8 cellular contexts compared by ENCODE assay signal in genomic region chr10:72692897-72693598, GRCh38. TPM values are rescaled to one million over a fixed set of nuclear protein-coding genes. Genes with fewer than 3 reads are reported as not detected.
DNase-seq lines count a peak whose midpoint lies in the region; ATAC-seq, FAIRE-seq and TF ChIP-seq lines count a peak whose summit lies in the region.

No MANE protein-coding gene starts in this region.

- H2AFZ ChIP-seq in HCT116 (ENCODE audit: low read depth, low read length, poor library complexity, severe bottlenecking) (no peak overlapping the region), SU-DHL-6 (ENCODE audit: low read depth, low read length, severe bottlenecking) (peak overlapping the region; percentile 62)

- DNase-seq in Caco-2 = no peak
- no peak for DNase-seq in HCT116 (ENCODE audit: low read depth, low spot score)
- peak; percentile 87 for DNase-seq in esophagus muscularis mucosa (ENCODE audit: extremely low spot score)
- DNase-seq in ovary = peak in 2 of 5 donors; percentile 17 to 25
- DNase-seq in frontal cortex (ENCODE audit: low spot score in 2 of 2) = no peak
- DNase-seq in hippocampal formation (lab: John Stamatoyannopoulos, UW) = no peak
- no peak for DNase-seq in HCEC 1CT

- no peak for ATAC-seq in HCT116

- TF ChIP-seq EP300 in esophagus muscularis mucosa (IDR thresholded peaks at IDR 0.05) (no peak), ovary (IDR thresholded peaks at IDR 0.05) (no peak)

- TF ChIP-seq CTCF in Caco-2 (IDR thresholded peaks at IDR 0.05; ENCODE audit: insufficient read depth in 1 of 2, low read depth in 1 of 2, low read length in 1 of 2, severe bottlenecking in 1 of 2, unreplicated experiment in 1 of 2) (no peak), HCT116 (IDR thresholded peaks at IDR 0.05 in 2 of 3, conservative IDR thresholded peaks at IDR 0.05 in 1 of 3; ENCODE audit: borderline replicate concordance in 1 of 3, insufficient read depth in 1 of 3, low read depth in 2 of 3, low read length in 2 of 3) (no peak), SU-DHL-6 (IDR thresholded peaks at IDR 0.05; ENCODE audit: insufficient read depth, low read length, poor library complexity, severe bottlenecking) (no peak), esophagus muscularis mucosa (IDR thresholded peaks at IDR 0.05) (no peak), ovary (IDR thresholded peaks at IDR 0.05) (no peak)

- peak overlapping the region; percentile 42 for H3K27ac Mint-ChIP-seq in Caco-2 (ENCODE audit: unreplicated experiment)

- H3K9me2 ChIP-seq in HCT116 (ENCODE audit: insufficient read depth) = no peaks in the 10 kb centered on the region
- H3K9me2 ChIP-seq in SU-DHL-6 (replicated peaks; ENCODE audit: insufficient read depth, low read length) = no peaks in the 10 kb centered on the region

- H3K27me3 Mint-ChIP-seq in Caco-2 (ENCODE audit: insufficient read depth, unreplicated experiment) = no peaks in the 10 kb centered on the region

- no peaks in the 10 kb centered on the region for H3K36me3 ChIP-seq in Caco-2 (ENCODE audit: control insufficient read depth, insufficient read depth, low read length)
- H3K36me3 ChIP-seq in HCT116 (ENCODE audit: control insufficient read depth in 1 of 2, insufficient read depth in 2 of 2, low read length in 2 of 2) = no peaks in the 10 kb centered on the region
- no peaks in the 10 kb centered on the region for H3K36me3 ChIP-seq in SU-DHL-6 (ENCODE audit: low read length)
- no peaks in the 10 kb centered on the region for H3K36me3 ChIP-seq in esophagus muscularis mucosa
- no peaks in the 10 kb centered on the region for H3K36me3 ChIP-seq in ovary

- no peaks in the 10 kb centered on the region for H3K9me3 Mint-ChIP-seq in Caco-2 (ENCODE audit: unreplicated experiment)

- H3K27me3 ChIP-seq in Caco-2 (replicated peaks; ENCODE audit: control insufficient read depth, insufficient read depth, low read length) = no peaks in the 10 kb centered on the region
- H3K27me3 ChIP-seq in HCT116 (ENCODE audit: insufficient read depth, low read length) = no peaks in the 10 kb centered on the region
- H3K27me3 ChIP-seq in SU-DHL-6 (ENCODE audit: low read length) = no peaks in the 10 kb centered on the region
- no peaks in the 10 kb centered on the region for H3K27me3 ChIP-seq in esophagus muscularis mucosa
- no peaks in the 10 kb centered on the region for H3K27me3 ChIP-seq in ovary

- no peak for FAIRE-seq in frontal cortex (lab: Jason Lieb, UNC)

- 0% methylated on average over 11 of the region's 11 CpGs for WGBS in esophagus muscularis mucosa
- 2 to 4% (median 3%) methylated on average over 11 of the region's 11 CpGs for WGBS in ovary, 3 donors

- RAD21 ChIA-PET in HCT116 (lab: Charles Lee; ENCODE audit: low non-redundant PET in 1 of 2, low total read pairs in 2 of 2, uncharacterized antibody in 2 of 2, unreplicated experiment in 2 of 2) = interaction anchor here in 1 of 2 experiments (1.5 kb wide), 1 partner anchor 141 kb away, joined by 3 read pairs; no protein-coding TSS in a partner anchor

- peak overlapping the region; percentile 84 for H3K4me3 Mint-ChIP-seq in Caco-2 (ENCODE audit: unreplicated experiment)

- H3K9me3 ChIP-seq in Caco-2 (no peaks in the 10 kb centered on the region), HCT116 (ENCODE audit: control insufficient read depth in 1 of 2, insufficient read depth in 1 of 2, low read depth in 1 of 2, low read length in 2 of 2) (no peaks in the 10 kb centered on the region), SU-DHL-6 (ENCODE audit: insufficient read depth, low read length) (no peaks in the 10 kb centered on the region), esophagus muscularis mucosa (no peaks in the 10 kb centered on the region), ovary (no peaks in the 10 kb centered on the region)

- H3K4me1 Mint-ChIP-seq in Caco-2 (ENCODE audit: low read depth, unreplicated experiment) = peaks cover 44% of the 10 kb centered on the region

- peaks cover 37% of the 10 kb centered on the region for H3K4me1 ChIP-seq in Caco-2
- peaks cover 3 to 22% of the 10 kb centered on the region in 2 experiments; a peak in 3 of 4 replicates for H3K4me1 ChIP-seq in HCT116 (ENCODE audit: control insufficient read depth in 1 of 2, insufficient read depth in 2 of 2, low read length in 2 of 2)
- H3K4me1 ChIP-seq in esophagus muscularis mucosa = peaks cover 24 to 39% (median 36%) of the 10 kb centered on the region in 4 donors
- peaks cover 2% of the 10 kb centered on the region for H3K4me1 ChIP-seq in ovary (ENCODE audit: insufficient read depth)

- POLR2A ChIA-PET in Caco-2 (lab: Charles Lee) = interaction anchor here (0.7 to 1.4 kb wide), 3 partner anchors 13 to 67 kb away, joined by 3 read pairs; partner anchors contain the start of gene MICU1
- POLR2A ChIA-PET in HCT116 (lab: Charles Lee) = interaction anchor here (0.6 to 1.4 kb wide), 2 partner anchors 13 to 67 kb away, joined by 3 read pairs; partner anchors contain the start of gene MICU1

- H4K20me1 ChIP-seq in HCT116 (ENCODE audit: insufficient read depth) = peaks cover 10% of the 10 kb centered on the region; the same call in 1 of the 2 replicates
- no peaks in the 10 kb centered on the region; the same call in 1 of the 2 replicates for H4K20me1 ChIP-seq in SU-DHL-6 (ENCODE audit: low read depth, low read length)

- peak overlapping the region; percentile 99 for H3K4me2 ChIP-seq in HCT116 (ENCODE audit: low read length)
- peak overlapping the region; percentile 93 for H3K4me2 ChIP-seq in SU-DHL-6 (ENCODE audit: low read depth, low read length, poor library complexity, severe bottlenecking)

- H3K27ac ChIP-seq in HCT116 (ENCODE audit: low read depth, low read length) (0 out of 2 replicates have a peak overlapping the region, but pooled peaks have one; percentile 7), SU-DHL-6 (ENCODE audit: low read depth, low read length) (no peak overlapping the region; the same call in 1 of the 2 replicates), esophagus muscularis mucosa (replicated peaks in 1 of 4) (peak overlapping the region; percentile 90 to 96 (median 94)), ovary (peak overlapping the region; percentile 89)

- CTCF ChIA-PET in Caco-2 (lab: Charles Lee) = interaction anchor here (0.5 to 2.0 kb wide), 4 partner anchors 14 to 644 kb away, joined by 3 to 8 read pairs (median 4); no protein-coding TSS in a partner anchor
- CTCF ChIA-PET in HCT116 (lab: Charles Lee) = interaction anchor here (0.6 to 3.0 kb wide), 2 partner anchors 141 to 470 kb away, joined by 4 to 15 read pairs; no protein-coding TSS in a partner anchor

- peak overlapping the region; percentile 79 for H3K9ac ChIP-seq in HCT116 (ENCODE audit: low read length)
- H3K9ac ChIP-seq in SU-DHL-6 (ENCODE audit: low read length) = peak overlapping the region; percentile 74

- H3F3A ChIP-seq in SU-DHL-6 (ENCODE audit: insufficient read depth) = peaks cover 11% of the 10 kb centered on the region; the same call in 1 of the 2 replicates

- BruUV-seq in Caco-2 (replicated peaks; lab: Mats Ljungman, UMichigan) = TSS peak; percentile 31
- TSS peak; percentile 43 for BruUV-seq in HCT116 (replicated peaks; lab: Mats Ljungman, UMichigan)

- H3K79me2 ChIP-seq in HCT116 (ENCODE audit: insufficient read depth, low read length) (peaks cover 53% of the 10 kb centered on the region), SU-DHL-6 (ENCODE audit: insufficient read depth, low read length) (peaks cover 34% of the 10 kb centered on the region)

- H3K36me3 Mint-ChIP-seq in Caco-2 (ENCODE audit: insufficient read depth, unreplicated experiment) = no peaks in the 10 kb centered on the region

- H3K4me3 ChIP-seq in Caco-2 (ENCODE audit: low read depth, low read length) (peak overlapping the region; percentile 80), HCT116 (replicated peaks in 1 of 2; ENCODE audit: low read depth in 1 of 2, low read length in 2 of 2) (peak overlapping the region; percentile 82 to 87), SU-DHL-6 (ENCODE audit: insufficient read depth, low read length, poor library complexity, severe bottlenecking) (peak overlapping the region; percentile 68), esophagus muscularis mucosa (peak overlapping the region; percentile 83 to 88 (median 86)), ovary (peak overlapping the region; percentile 84)

- TF ChIP-seq POLR2A in HCT116 (IDR thresholded peaks at IDR 0.05; ENCODE audit: borderline replicate concordance, extremely low read depth, insufficient read depth, insufficient read length) = no peak
- no peak for TF ChIP-seq POLR2A in esophagus muscularis mucosa (IDR thresholded peaks at IDR 0.05; ENCODE audit: low read depth)
- no peak for TF ChIP-seq POLR2A in ovary (IDR thresholded peaks at IDR 0.05)

- intact Hi-C loops in Caco-2 (cut with micrococcal nuclease; ENCODE audit: unreplicated experiment) = loop anchor here (1.0 to 5.0 kb wide), 3 partner anchors 44 to 331 kb away; partner anchors contain the start of gene MICU1
- intact Hi-C loops in HCT116 (cut with micrococcal nuclease) = loop anchor here (5.0 to 10.0 kb wide), 2 partner anchors 316 to 372 kb away; no protein-coding TSS in a partner anchor
- intact Hi-C loops in esophagus muscularis mucosa (cut with DNase I) = loop anchor here (5.0 to 10.0 kb wide), 2 partner anchors 66 to 328 kb away; partner anchors contain the start of gene MICU1
- intact Hi-C loops in ovary (cut with DNase I) = loop anchor here in 3 of 4 donors (5.0 to 10.0 kb wide), 3 partner anchors 66 to 142 kb away; partner anchors contain the start of gene MICU1 (in 1 of the 3)

- TF ChIP-seq RAD21 in HCT116 (IDR thresholded peaks at IDR 0.05; ENCODE audit: low read depth) = no peak

TF ChIP-seq in HCT116, 20 proteins besides CTCF, POLR2A, EP300 and RAD21 (continues in another document):
- no peak for TF ChIP-seq SP1 (IDR thresholded peaks at IDR 0.05; ENCODE audit: low read depth)
- no peak for TF ChIP-seq ZNF274 (IDR thresholded peaks at IDR 0.05; ENCODE audit: low read depth, low read length)
- TF ChIP-seq CBX3 (IDR thresholded peaks at IDR 0.05; ENCODE audit: low read depth) = no peak
- no peak for TF ChIP-seq SIN3A (IDR thresholded peaks at IDR 0.05; ENCODE audit: low read depth)
- TF ChIP-seq ELF1 (IDR thresholded peaks at IDR 0.05; ENCODE audit: borderline replicate concordance, low read depth) = no peak
- no peak for TF ChIP-seq SRF (IDR thresholded peaks at IDR 0.05; ENCODE audit: low read depth)
- TF ChIP-seq, protein P1, sequence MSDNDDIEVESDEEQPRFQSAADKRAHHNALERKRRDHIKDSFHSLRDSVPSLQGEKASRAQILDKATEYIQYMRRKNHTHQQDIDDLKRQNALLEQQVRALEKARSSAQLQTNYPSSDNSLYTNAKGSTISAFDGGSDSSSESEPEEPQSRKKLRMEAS (IDR thresholded peaks at IDR 0.05) = no peak
- no peak for TF ChIP-seq ZFX (IDR thresholded peaks at IDR 0.05)
- TF ChIP-seq FOSL1 (IDR thresholded peaks at IDR 0.05; ENCODE audit: low read depth) = no peak
- TF ChIP-seq TCF7L2 (IDR thresholded peaks at IDR 0.05; ENCODE audit: borderline replicate concordance, extremely low read depth, insufficient read depth, insufficient read length) = no peak

RNA-seq across cellular contexts. Expression of gene MCU, which starts 1.1 kb away (rescaled TPM):
- total RNA-seq in Caco-2 (2022) (52.2 and 62.5 TPM in 2 replicates), HCT116 (2021; ENCODE audit: unreplicated experiment) (26.8 TPM), esophagus muscularis mucosa (10 to 100 TPM; 14.9 to 20.6 (median 19.5) TPM), ovary (10 to 100 TPM; 10.9 to 17.8 (median 12.8) TPM), frontal cortex (51.8 TPM)
- polyA plus RNA-seq in HCT116 (2012) = 19.9 and 21.1 TPM in 2 replicates
- polyA plus RNA-seq in ovary = 10 to 100 TPM; 10.3 to 27.1 TPM
